In the genomic region with DNA sequence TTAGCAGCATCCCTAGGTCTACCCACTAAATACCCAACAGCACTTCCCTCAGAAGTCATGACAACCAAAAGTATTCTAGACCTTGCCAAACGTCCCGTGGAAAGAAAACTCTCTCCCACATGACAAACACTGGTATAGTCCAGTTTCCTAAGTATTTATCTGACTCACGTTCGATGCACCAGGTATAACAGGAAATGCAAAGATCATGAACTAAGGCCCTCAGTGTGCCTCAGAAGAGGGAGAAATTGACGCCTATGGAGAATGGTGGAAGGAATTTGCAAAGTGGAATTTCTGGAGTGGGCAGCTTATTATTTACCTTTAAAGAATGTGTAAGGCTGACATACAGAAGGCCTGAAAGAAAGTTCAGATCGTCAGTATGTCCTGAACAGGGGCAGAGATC, we compare ENCODE assay signal across 26 cellular contexts.
"Had no signal": no experiment of that assay in that cellular context is flagged by ENCODE, and none has a peak within 500 bp of the region (broad histone marks: within the 10 kb centered on the region; RNA-seq: fewer than 3 reads in every experiment).

No MANE protein-coding gene starts in this region.

- FAIRE-seq: urothelium cell line had no signal

- H3K36me3 ChIP-seq: stomach, suprapubic skin, thoracic aorta, thyroid gland, tibial artery, tibial nerve, transverse colon, upper lobe of left lung, upper lobe of right lung, uterus, vagina had no signal

- DNase-seq: stimulated activated CD4-positive, alpha-beta T cell treated with anti-CD3 and anti-CD28 coated beads, Interleukin-2, amount 100 ng/mL, for 48 hours; stimulated activated CD4-positive, alpha-beta T cell treated with anti-CD3 and anti-CD28 coated beads, Interleukin-4, amount 100 ng/mL, for 1 hour; stimulated activated CD4-positive, alpha-beta T cell treated with anti-CD3 and anti-CD28 coated beads, Interleukin-4, amount 100 ng/mL, for 24 hours; stimulated activated CD4-positive, alpha-beta T cell treated with anti-CD3 and anti-CD28 coated beads, Interleukin-4, amount 100 ng/mL, for 4 hours; stimulated activated CD8-positive, alpha-beta memory T cell treated with anti-CD3 and anti-CD28 coated beads, Interleukin-4, amount 100 ng/mL, for 48 hours; stimulated activated naive B cell treated with anti-CD40 and anti-IgM and Interleukin-4, amounts not matched to agents 10 μg/mL and 1 μg/mL and 100 μg/mL, for 72 hours; stimulated activated naive CD4-positive, alpha-beta T cell; stimulated activated naive CD4-positive, alpha-beta T cell treated with Interleukin-2 at 50 U/mL for 16 hours; stimulated activated naive CD8-positive, alpha-beta T cell treated with anti-CD3 and anti-CD28 coated beads, Interleukin-15, amount 100 ng/mL, for 72 hours; stimulated activated naive CD8-positive, alpha-beta T cell treated with anti-CD3 and anti-CD28 coated beads, Interleukin-15, Interleukin-2, amounts not matched to agents 100 U/mL and 50 U/mL, for 24 hours; stomach; substantia nigra; testis; thyroid gland; tibial artery; transverse colon; upper lobe of left lung; upper lobe of right lung; uterus had no signal

- ATAC-seq: stimulated activated effector memory CD8-positive, alpha-beta T cell treated with anti-CD3 and anti-CD28 coated beads, Interleukin-12 subunit alpha, Interleukin-12 subunit beta, amount 100 ng/mL, for 72 hours; stimulated activated memory B cell treated with anti-CD40 and anti-IgM and Interleukin-4, amounts not matched to agents 10 μg/mL and 1 μg/mL and 100 μg/mL, for 72 hours; stimulated activated naive B cell treated with anti-CD40 and anti-IgM and Interleukin-4, amounts not matched to agents 10 μg/mL and 1 μg/mL and 100 μg/mL, for 72 hours; stimulated activated naive CD8-positive, alpha-beta T cell treated with anti-CD3 and anti-CD28 coated beads, Interleukin-15, amount 100 ng/mL, for 72 hours; stimulated activated naive CD8-positive, alpha-beta T cell treated with anti-CD3 and anti-CD28 coated beads, Interleukin-15, Interleukin-2, amounts not matched to agents 100 U/mL and 50 U/mL, for 24 hours; upper lobe of right lung had no signal

- H3K4me3 ChIP-seq: stomach, suprapubic skin, testis, thoracic aorta, thyroid gland, tibial artery, tibial nerve, transverse colon, upper lobe of left lung, upper lobe of right lung, uterus, vagina had no signal

- H3K27me3 ChIP-seq: stomach, suprapubic skin, testis, thyroid gland, tibial artery, tibial nerve, transverse colon, upper lobe of left lung, upper lobe of right lung, uterus, vagina had no signal
